8 cellular contexts compared by ENCODE assay signal in the genomic region with DNA sequence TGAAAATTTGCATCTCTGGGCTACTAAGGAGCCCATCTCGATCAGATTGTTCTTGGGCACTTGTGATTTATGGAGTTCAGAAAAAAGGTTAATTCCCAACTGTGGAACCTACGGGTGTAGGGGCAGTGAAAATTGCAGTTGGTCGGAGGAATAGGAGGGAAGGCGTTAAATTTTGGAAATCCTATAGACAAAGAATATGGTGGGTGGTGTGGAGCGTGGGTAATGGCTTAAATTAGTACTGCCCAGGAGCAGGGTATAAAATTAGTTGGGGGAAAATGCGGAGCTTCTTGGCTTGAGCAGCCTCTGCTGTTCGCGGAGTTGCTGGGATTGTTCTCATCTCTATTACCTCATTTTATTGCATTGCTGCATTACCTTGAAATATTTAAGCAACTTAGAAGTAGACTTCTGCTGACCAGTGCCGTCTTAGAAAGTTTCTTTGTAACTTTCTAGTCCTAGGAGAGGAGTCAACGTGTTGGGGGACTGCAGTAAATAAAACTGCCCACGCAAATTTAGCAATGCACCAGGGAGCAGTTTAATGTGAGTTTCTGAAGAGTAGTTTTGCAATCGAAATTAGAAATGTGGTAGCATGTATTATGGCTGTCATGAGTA. TPM values are rescaled to one million over a fixed set of nuclear protein-coding genes. Genes with fewer than 3 reads are reported as not detected.
A peak's percentile ranks its signal among the peaks of the same experiment; 100 is the strongest.
DNase-seq lines count a peak whose midpoint lies in the region; ATAC-seq and TF ChIP-seq lines count a peak whose summit lies in the region.

No MANE protein-coding gene starts in this region.

- TF ChIP-seq CTCF in coronary artery (IDR thresholded peaks at IDR 0.05) = no peak
- TF ChIP-seq CTCF in vagina (IDR thresholded peaks at IDR 0.05) = no peak

- H3K36me3 ChIP-seq in mesendoderm (ENCODE audit: control insufficient read depth, insufficient read depth, low read length) (no peaks in the 10 kb centered on the region), vagina (no peaks in the 10 kb centered on the region)

- H3K79me2 ChIP-seq in mesendoderm (ENCODE audit: control insufficient read depth, insufficient read depth, low read length) = no peaks in the 10 kb centered on the region

- no peaks in the 10 kb centered on the region for H3K9me3 ChIP-seq in vagina

- no peak overlapping the region for H3K56ac ChIP-seq in mesendoderm (ENCODE audit: low read length)

- H3K18ac ChIP-seq in mesendoderm (ENCODE audit: low read length) = no peak overlapping the region

- H3K4me3 ChIP-seq in coronary artery (peak overlapping the region; percentile 79), mesendoderm (ENCODE audit: low read length) (peak overlapping the region; percentile 27), vagina (peak overlapping the region; percentile 57 to 74)

- H4K5ac ChIP-seq in mesendoderm (ENCODE audit: low read length) = no peak overlapping the region

- no CpG with 5 or more reads among the region's 12 CpGs for WGBS in mesendoderm (ENCODE audit: extremely low coverage, insufficient coverage, low lambda C conversion rate)

- H2AK5ac ChIP-seq in mesendoderm (ENCODE audit: low read length) = no peak overlapping the region

- no peak overlapping the region for H2BK15ac ChIP-seq in mesendoderm (replicated peaks; ENCODE audit: low read depth)

- H3K4me2 ChIP-seq in mesendoderm (ENCODE audit: low read length) = peak overlapping the region; percentile 51

- no peak for TF ChIP-seq POLR2A in vagina (IDR thresholded peaks at IDR 0.05)

- H3K9ac ChIP-seq in mesendoderm (ENCODE audit: low read length) = peak overlapping the region; percentile 21

- peak overlapping the region; percentile 51 to 76 for H3K27ac ChIP-seq in coronary artery
- H3K27ac ChIP-seq in mesendoderm (ENCODE audit: low read depth, low read length) = no peak overlapping the region
- peak overlapping the region; percentile 75 for H3K27ac ChIP-seq in vagina

- DNase-seq in stimulated activated CD4-positive, alpha-beta T cell treated with anti-CD3 and anti-CD28 coated beads, Interleukin-4, amount 100 ng/mL, for 24 hours = peak; percentile 43
- no peak for DNase-seq in stimulated activated CD4-positive, alpha-beta T cell treated with anti-CD3 and anti-CD28 coated beads, Interleukin-1b, Interleukin-23, amount 100 ng/mL, for 48 hours
- DNase-seq in coronary artery (ENCODE audit: low spot score) (no peak), mesendoderm (peak; percentile 31), vagina (ENCODE audit: extremely low spot score in 2 of 2) (no peak)

- peaks cover 5% of the 10 kb centered on the region for H3K27me3 ChIP-seq in mesendoderm (ENCODE audit: insufficient read depth, low read length, poor library complexity)
- H3K27me3 ChIP-seq in vagina = no peaks in the 10 kb centered on the region

- H2BK5ac ChIP-seq in mesendoderm (ENCODE audit: low read length) = no peak overlapping the region

- H3K4ac ChIP-seq in mesendoderm (ENCODE audit: low read depth, low read length) = no peak overlapping the region

- no peak overlapping the region for H4K8ac ChIP-seq in mesendoderm (ENCODE audit: low read depth, low read length)

- intact Hi-C loops in vagina (cut with DNase I) = no loop called here

- H3K79me1 ChIP-seq in mesendoderm (ENCODE audit: low read length) = no peaks in the 10 kb centered on the region

- peaks cover 4% of the 10 kb centered on the region for H3K4me1 ChIP-seq in mesendoderm (ENCODE audit: control insufficient read depth, low read depth, low read length)
- H3K4me1 ChIP-seq in vagina = peaks cover 33% of the 10 kb centered on the region

- no peak overlapping the region for H2BK120ac ChIP-seq in mesendoderm (ENCODE audit: low read depth, low read length)

- ATAC-seq in SK-N-SH treated with all-trans-retinoic acid at 6 μM for 48 hours (peak; percentile 69), GM18907 (IDR thresholded peaks at IDR 0.05; ENCODE audit: unreplicated experiment) (no peak), HG03039 (IDR thresholded peaks at IDR 0.05; ENCODE audit: unreplicated experiment) (no peak)

- H3K23ac ChIP-seq in mesendoderm (ENCODE audit: low read length) = no peak overlapping the region

TF ChIP-seq in SK-N-SH treated with all-trans-retinoic acid at 6 μM for 48 hours, 23 proteins besides CTCF, POLR2A, EP300 and RAD21:
- TF ChIP-seq TCF4 (CRISPR knock-in tag; IDR thresholded peaks at IDR 0.05; ENCODE audit: borderline replicate concordance) = no peak

RNA-seq across cellular contexts. Expression of a gene that starts 0.5 kb away (rescaled TPM):
- 0.52 TPM for polyA plus RNA-seq in mesendoderm (2013, experiment 1 of 2)
- polyA plus RNA-seq in mesendoderm (2013, experiment 2 of 2) = 0.53 TPM
- 58.4 TPM for total RNA-seq in vagina

Comparison
In these comparisons a context has a peak if more than half of its experiments do, and no peak if none do; other contexts are left out.
1. DNase-seq: peak in stimulated activated CD4-positive, alpha-beta T cell treated with anti-CD3 and anti-CD28 coated beads, Interleukin-4, amount 100 ng/mL, for 24 hours (single experiment) and mesendoderm (single experiment); none in stimulated activated CD4-positive, alpha-beta T cell treated with anti-CD3 and anti-CD28 coated beads, Interleukin-1b, Interleukin-23, amount 100 ng/mL, for 48 hours (single experiment), coronary artery (single experiment) and vagina (0 of 2).
2. H3K4me3 ChIP-seq: peak in every context shown above with its lines; median percentile 79 in coronary artery; 66 in vagina; 27 in mesendoderm.